Comparison of ENCODE assay signal across 9 cellular contexts in genomic region chr11:67483901-67484665, GRCh38. TPM values are rescaled to one million over a fixed set of nuclear protein-coding genes. Genes with fewer than 3 reads are reported as not detected.
DNase-seq lines count a peak whose midpoint lies in the region; ATAC-seq and TF ChIP-seq lines count a peak whose summit lies in the region.
"Had no signal": no experiment of that assay in that cellular context is flagged by ENCODE, and none has a peak within 500 bp of the region (broad histone marks: within the 10 kb centered on the region; RNA-seq: fewer than 3 reads in every experiment).

No MANE protein-coding gene starts in this region.

- ATAC-seq in activated T-cell treated with anti-CD3 and anti-CD28 coated beads, Interleukin-2, amount 50 U/mL, for 72 hours (replicated peaks in 1 of 2) = peak; percentile 18 to 33

- peaks cover 9% of the 10 kb centered on the region for H3K4me1 ChIP-seq in testis

- H3K27ac ChIP-seq in testis = peak overlapping the region in 1 of 2 donors; percentile 82

- peak overlapping the region; percentile 98 for H3K27ac Mint-ChIP-seq in activated T-cell treated with anti-CD3 and anti-CD28 coated beads, Interleukin-2, amount 50 U/mL, for 72 hours

- peak overlapping the region; percentile 49 to 57 for H3K4me3 ChIP-seq in testis

- peak; percentile 60 for DNase-seq in activated CD4-positive, alpha-beta T cell treated with anti-CD3 and anti-CD28 coated beads for 48 hours
- no peak for DNase-seq in activated CD4-positive, alpha-beta T cell treated with anti-CD3 and anti-CD28 coated beads for 1 hour
- peak; percentile 61 to 65 for DNase-seq in activated T-cell treated with anti-CD3 and anti-CD28 coated beads, Interleukin-2, amount 50 U/mL, for 72 hours
- DNase-seq in left kidney (ENCODE audit: low read depth, low spot score) = peak; percentile 66
- no peak for DNase-seq in testis
- DNase-seq in cerebellar nuclear complex (lab: John Stamatoyannopoulos, UW) = no peak
- DNase-seq in NCI-H345 (lab: John Stamatoyannopoulos, UW) = no peak
- DNase-seq in NCI-H1930 (lab: John Stamatoyannopoulos, UW) = no peak
- DNase-seq: NCI-H2227 treated with DMSO at 0.1 percent for 48 hours had no signal

- peaks cover 68% of the 10 kb centered on the region for H3K4me1 Mint-ChIP-seq in activated T-cell treated with anti-CD3 and anti-CD28 coated beads, Interleukin-2, amount 50 U/mL, for 72 hours (ENCODE audit: low read depth)

- no peak for TF ChIP-seq CTCF in testis (IDR thresholded peaks at IDR 0.05)

- WGBS in testis, 2 donors = 52 to 64% methylated on average over 15 of the region's 15 CpGs

- H3K36me3 ChIP-seq in testis (ENCODE audit: low read depth, missing control alignments) = no peaks in the 10 kb centered on the region

- no peaks in the 10 kb centered on the region for H3K27me3 ChIP-seq in testis

- TF ChIP-seq POLR2A in testis (IDR thresholded peaks at IDR 0.05) = no peak

- intact Hi-C loops in testis (cut with DNase I; ENCODE audit: low total_unique reads) = loop anchor here (10.0 kb wide), 1 partner anchor 79 kb away; the partner anchor contains the start of genes PPP1CA and TBC1D10C

- H3K27me3 Mint-ChIP-seq in activated T-cell treated with anti-CD3 and anti-CD28 coated beads, Interleukin-2, amount 50 U/mL, for 72 hours (ENCODE audit: low read depth) = no peaks in the 10 kb centered on the region

- no peaks in the 10 kb centered on the region for H3K9me3 ChIP-seq in testis

- peaks cover 1 to 2% of the 10 kb centered on the region in 2 donors for H3K9me3 Mint-ChIP-seq in activated T-cell treated with anti-CD3 and anti-CD28 coated beads, Interleukin-2, amount 50 U/mL, for 72 hours

- peak overlapping the region; percentile 87 to 96 for H3K4me3 Mint-ChIP-seq in activated T-cell treated with anti-CD3 and anti-CD28 coated beads, Interleukin-2, amount 50 U/mL, for 72 hours

- H3K36me3 Mint-ChIP-seq in activated T-cell treated with anti-CD3 and anti-CD28 coated beads, Interleukin-2, amount 50 U/mL, for 72 hours (ENCODE audit: insufficient read depth in 2 of 2) = peaks cover 5 to 13% of the 10 kb centered on the region in 2 donors

RNA-seq across cellular contexts. Expression of gene AIP, which starts 1.3 kb away (rescaled TPM):
- 100 to 1,000 TPM; 172 to 184 TPM for total RNA-seq in activated T-cell treated with anti-CD3 and anti-CD28 coated beads, Interleukin-2, amount 50 U/mL, for 72 hours
- 10 to 100 TPM; 34.6 to 61.7 TPM for total RNA-seq in testis
- polyA plus RNA-seq in testis (ENCODE audit: insufficient read depth, low read depth, low replicate concordance) = 60.7 TPM

RNA-seq across cellular contexts. Expression of gene TMEM134, which starts 15.0 kb away (rescaled TPM):
- 10 to 100 TPM; 53.2 to 59.7 TPM for total RNA-seq in activated T-cell treated with anti-CD3 and anti-CD28 coated beads, Interleukin-2, amount 50 U/mL, for 72 hours
- total RNA-seq in testis = 100 to 1,000 TPM; 126 to 149 TPM
- polyA plus RNA-seq in testis (ENCODE audit: insufficient read depth, low read depth, low replicate concordance) = 97.5 TPM

RNA-seq across cellular contexts. Expression of gene PITPNM1, which starts 21.1 kb away (rescaled TPM):
- 100 to 1,000 TPM in 1 of 2 donors, 10 to 100 TPM in 1; 94.3 to 118 TPM for total RNA-seq in activated T-cell treated with anti-CD3 and anti-CD28 coated beads, Interleukin-2, amount 50 U/mL, for 72 hours
- 10 to 100 TPM; 15.5 to 23.5 TPM for total RNA-seq in testis
- polyA plus RNA-seq in testis (ENCODE audit: insufficient read depth, low read depth, low replicate concordance) = 19.6 TPM

RNA-seq across cellular contexts. Expression of gene CDK2AP2, which starts 23.9 kb away (rescaled TPM):
- total RNA-seq in activated T-cell treated with anti-CD3 and anti-CD28 coated beads, Interleukin-2, amount 50 U/mL, for 72 hours = 100 to 1,000 TPM; 103 to 137 TPM
- 10 to 100 TPM; 26.4 to 38.0 TPM for total RNA-seq in testis
- 20.9 TPM for polyA plus RNA-seq in testis (ENCODE audit: insufficient read depth, low read depth, low replicate concordance)

RNA-seq across cellular contexts. Expression of gene CABP4, which starts 28.9 kb away (rescaled TPM):
- 10 to 100 TPM in 1 of 2 donors, 1 to 10 TPM in 1; 8.9 to 10.4 TPM for total RNA-seq in activated T-cell treated with anti-CD3 and anti-CD28 coated beads, Interleukin-2, amount 50 U/mL, for 72 hours
- 1 to 10 TPM in 1 of 2 donors, under 1 TPM in 1; 0.87 to 1.2 TPM for total RNA-seq in testis
- 0.98 TPM for polyA plus RNA-seq in testis (ENCODE audit: insufficient read depth, low read depth, low replicate concordance)

Comparison
In these comparisons a context has a peak if more than half of its experiments do, and no peak if none do; other contexts are left out.
1. DNase-seq: peak in activated CD4-positive, alpha-beta T cell treated with anti-CD3 and anti-CD28 coated beads for 48 hours (single experiment), activated T-cell treated with anti-CD3 and anti-CD28 coated beads, Interleukin-2, amount 50 U/mL, for 72 hours (2 of 2) and left kidney (single experiment); none in activated CD4-positive, alpha-beta T cell treated with anti-CD3 and anti-CD28 coated beads for 1 hour (single experiment), testis (single experiment), cerebellar nuclear complex (0 of 2), NCI-H345 (single experiment) and NCI-H1930 (0 of 2).